ENCODE assay signal across 2 cellular contexts in the genomic region with DNA sequence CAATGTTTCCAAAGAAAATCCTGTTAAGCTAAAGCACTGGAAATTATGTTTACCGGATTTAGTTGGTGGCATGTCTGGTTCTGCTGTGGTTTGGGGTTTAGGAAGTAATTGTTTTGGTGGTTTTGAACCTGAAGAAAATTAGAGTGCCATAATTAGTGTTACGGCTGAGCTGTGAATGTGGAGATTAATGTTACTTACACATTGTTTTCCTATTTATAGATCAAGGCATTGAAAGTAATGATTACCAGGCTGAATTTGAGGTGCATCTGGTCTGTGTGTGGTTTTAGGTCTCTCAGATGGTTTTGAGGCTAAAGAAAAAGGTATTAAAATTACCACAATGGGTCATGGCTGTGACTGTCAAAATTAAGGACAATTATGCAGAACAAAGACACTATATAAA.
TF ChIP-seq lines count a peak whose summit lies in the region.

No MANE protein-coding gene starts in this region.

TF ChIP-seq in GM23338, 12 proteins besides CTCF, POLR2A, EP300 and RAD21:
- no peak for TF ChIP-seq JUNB (IDR thresholded peaks at IDR 0.05; ENCODE audit: unreplicated experiment)
- TF ChIP-seq ZNF114 (CRISPR knock-in tag; IDR thresholded peaks at IDR 0.05): no peak
- TF ChIP-seq ETS1 (IDR thresholded peaks at IDR 0.05): no peak

TF ChIP-seq in GM12878, 131 proteins besides CTCF, POLR2A, EP300 and RAD21:
- TF ChIP-seq, protein P1, sequence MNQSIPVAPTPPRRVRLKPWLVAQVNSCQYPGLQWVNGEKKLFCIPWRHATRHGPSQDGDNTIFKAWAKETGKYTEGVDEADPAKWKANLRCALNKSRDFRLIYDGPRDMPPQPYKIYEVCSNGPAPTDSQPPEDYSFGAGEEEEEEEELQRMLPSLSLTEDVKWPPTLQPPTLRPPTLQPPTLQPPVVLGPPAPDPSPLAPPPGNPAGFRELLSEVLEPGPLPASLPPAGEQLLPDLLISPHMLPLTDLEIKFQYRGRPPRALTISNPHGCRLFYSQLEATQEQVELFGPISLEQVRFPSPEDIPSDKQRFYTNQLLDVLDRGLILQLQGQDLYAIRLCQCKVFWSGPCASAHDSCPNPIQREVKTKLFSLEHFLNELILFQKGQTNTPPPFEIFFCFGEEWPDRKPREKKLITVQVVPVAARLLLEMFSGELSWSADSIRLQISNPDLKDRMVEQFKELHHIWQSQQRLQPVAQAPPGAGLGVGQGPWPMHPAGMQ (IDR thresholded peaks at IDR 0.05; ENCODE audit: borderline replicate concordance): no peak
- TF ChIP-seq HSF1 (IDR thresholded peaks at IDR 0.05; ENCODE audit: low read depth, low read length): no peak
- TF ChIP-seq MTA2 (IDR thresholded peaks at IDR 0.05; ENCODE audit: low read depth): peak; percentile 48; the same call in 1 of the 2 replicates
- no peak for TF ChIP-seq ZNF622 (IDR thresholded peaks at IDR 0.05)
- no peak for TF ChIP-seq TCF3 (IDR thresholded peaks at IDR 0.05; ENCODE audit: borderline replicate concordance, insufficient read depth, low read depth, low read length)
